In the genomic region with DNA sequence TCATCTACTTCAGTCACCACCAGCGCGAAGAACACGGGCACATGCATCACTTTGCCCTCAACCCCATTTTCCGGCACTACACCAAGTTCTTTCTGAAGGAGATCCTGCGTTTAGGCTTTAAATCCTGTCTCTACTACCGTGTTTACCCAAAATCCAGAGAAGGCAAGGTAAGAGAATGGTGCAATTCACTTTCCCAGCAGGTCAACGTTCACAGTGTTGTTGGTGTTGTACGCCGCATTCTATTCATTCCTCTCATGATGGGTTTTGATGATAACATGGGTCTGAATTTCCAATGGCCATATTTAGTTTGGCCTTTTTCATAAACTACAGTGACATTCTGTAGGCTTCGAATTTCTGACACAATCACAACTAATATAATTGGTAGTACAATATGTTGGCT, we compare ENCODE assay signal across 11 cellular contexts.
"Had no signal": no experiment of that assay in that cellular context is flagged by ENCODE, and none has a peak within 500 bp of the region (broad histone marks: within the 10 kb centered on the region; RNA-seq: fewer than 3 reads in every experiment).

No MANE protein-coding gene starts in this region.

- H3K27ac ChIP-seq: GM23248 had no signal

- H3K36me3 ChIP-seq: HAP-1 had no signal

- H3K4me3 ChIP-seq: GM23248, GM23338, HAP-1 had no signal

- H2AFZ ChIP-seq: GM23248, GM23338 had no signal

- FAIRE-seq: H1, H54 had no signal

- H3K4me2 ChIP-seq: GM23338 had no signal

- ATAC-seq: GM23338, HCT116 had no signal

- H3K4me1 ChIP-seq: HAP-1 had no signal

- DNase-seq: GM23248, GOT3, H7, H9, HCEC 1CT, HFFc6 had no signal

- H3K9me3 ChIP-seq: HAP-1 had no signal

- H3K9ac ChIP-seq: GM23248 had no signal
